In genomic region chr16:89026121-89026612, GRCh38 we compare ENCODE assay signal across 9 cellular contexts. TPM values are rescaled to one million over a fixed set of nuclear protein-coding genes. Genes with fewer than 3 reads are reported as not detected.
A peak's percentile ranks its signal among the peaks of the same experiment; 100 is the strongest.
DNase-seq lines count a peak whose midpoint lies in the region; ATAC-seq lines count a peak whose summit lies in the region.
"Had no signal": no experiment of that assay in that cellular context is flagged by ENCODE, and none has a peak within 500 bp of the region (broad histone marks: within the 10 kb centered on the region; RNA-seq: fewer than 3 reads in every experiment).

No MANE protein-coding gene starts in this region.

- peaks cover 7% of the 10 kb centered on the region for H3K36me3 Mint-ChIP-seq in activated naive CD8-positive, alpha-beta T cell

- H3K36me3 ChIP-seq in GM23248 (ENCODE audit: low read depth): no peaks in the 10 kb centered on the region

- H3K4me1 ChIP-seq in GM23248 (ENCODE audit: insufficient read depth): no peaks in the 10 kb centered on the region

- H3K79me2 ChIP-seq in GM23248 (ENCODE audit: insufficient read depth): no peaks in the 10 kb centered on the region

- H3K9me2 ChIP-seq in GM23248 (ENCODE audit: insufficient read depth): no peaks in the 10 kb centered on the region

- WGBS in GM23248 (ENCODE audit: low coverage in 1 of 2, low lambda C conversion rate in 2 of 2, missing lambda C conversion rate in 2 of 2), 2 experiments: 33 to 34% methylated on average over 5 of the region's 5 CpGs

- H4K20me1 ChIP-seq in GM23248 (ENCODE audit: insufficient read depth): no peaks in the 10 kb centered on the region

- peak overlapping the region; percentile 82 for H3K27ac Mint-ChIP-seq in activated naive CD8-positive, alpha-beta T cell

- no peak overlapping the region for H2AFZ ChIP-seq in GM23248

- no peak for ATAC-seq in left lobe of liver

- peak overlapping the region; percentile 21 for H3K4me3 Mint-ChIP-seq in activated naive CD8-positive, alpha-beta T cell

- peaks cover 13% of the 10 kb centered on the region for H3K9me3 Mint-ChIP-seq in activated naive CD8-positive, alpha-beta T cell (ENCODE audit: low read depth)

- peaks cover 12% of the 10 kb centered on the region; the same call in 1 of the 2 replicates for H3K27me3 ChIP-seq in GM23248 (replicated peaks; ENCODE audit: insufficient read depth)

- peaks cover 14% of the 10 kb centered on the region for H3K4me1 Mint-ChIP-seq in activated naive CD8-positive, alpha-beta T cell (ENCODE audit: low read depth)

- DNase-seq in GM23248 (peak; percentile 19), NOMO-1 treated with DMSO at 0.1 percent for 48 hours (lab: John Stamatoyannopoulos, UW; ENCODE audit: unreplicated experiment) (peak; percentile 87), G401 (ENCODE audit: low spot score) (no peak), NCI-H1105 (lab: John Stamatoyannopoulos, UW) (no peak), dermis blood vessel endothelial cell (no peak), left lobe of liver (ENCODE audit: low spot score) (no peak)
- DNase-seq in stimulated activated CD8-positive, alpha-beta memory T cell treated with anti-CD3 and anti-CD28 coated beads, Interleukin-2, amount 100 ng/mL, for 48 hours (ENCODE audit: low read depth in 2 of 2): peak; percentile 28 to 37
- DNase-seq: HCEC 1CT had no signal

- no peaks in the 10 kb centered on the region for H3F3A ChIP-seq in GM23248 (ENCODE audit: insufficient read depth)

- H3K27me3 Mint-ChIP-seq in activated naive CD8-positive, alpha-beta T cell: peaks cover 2% of the 10 kb centered on the region

- in situ Hi-C loops in GM23248 (cut with MboI) (no loop called here), G401 (cut with HindIII; ENCODE audit: low sequenced_read_pairs) (no loop called here)

- H3K9ac ChIP-seq in GM23248: no peak overlapping the region

- H3K9me3 ChIP-seq in GM23248 (ENCODE audit: low read depth): no peaks in the 10 kb centered on the region

- H3K27ac ChIP-seq in GM23248: no peak overlapping the region

- no peak overlapping the region for H3K4me2 ChIP-seq in GM23248 (ENCODE audit: unreplicated experiment)

- H3K4me3 ChIP-seq in GM23248: no peak overlapping the region

RNA-seq across cellular contexts. Expression of gene CBFA2T3, which starts 49.2 kb away (rescaled TPM):
- total RNA-seq in GM23248 (2014; rRNA removed; shearing (Covaris generic)): not detected in 2 replicates
- 0.08 TPM in 1 of 2 replicates, not detected in the other for polyA plus RNA-seq in GM23248 (2016; fragmentation: Nextera tagmentation; extraction: Ambion mirVana)
- total RNA-seq in G401 (2014; rRNA removed; shearing (Covaris generic)): 0.12 and 0.64 TPM in 2 replicates
- total RNA-seq in dermis blood vessel endothelial cell (0.14 TPM in 1 of 2 replicates, not detected in the other), left lobe of liver (11.0 TPM)

Comparison
In these comparisons a context has a peak if more than half of its experiments do, and no peak if none do; other contexts are left out.
1. DNase-seq: peak in GM23248 (single experiment), NOMO-1 treated with DMSO at 0.1 percent for 48 hours (single experiment) and stimulated activated CD8-positive, alpha-beta memory T cell treated with anti-CD3 and anti-CD28 coated beads, Interleukin-2, amount 100 ng/mL, for 48 hours (2 of 2); none in G401 (single experiment), NCI-H1105 (single experiment), dermis blood vessel endothelial cell (single experiment) and left lobe of liver (single experiment).